8 cellular contexts compared by ENCODE assay signal in genomic region chr6:44126320-44127149, GRCh38. TPM values are rescaled to one million over a fixed set of nuclear protein-coding genes. Genes with fewer than 3 reads are reported as not detected.
DNase-seq lines count a peak whose midpoint lies in the region; ATAC-seq and TF ChIP-seq lines count a peak whose summit lies in the region.

No MANE protein-coding gene starts in this region.

- H3K79me2 ChIP-seq in neural cell (replicated peaks; ENCODE audit: insufficient read depth, low read length) = peaks cover 64% of the 10 kb centered on the region

- peak overlapping the region; percentile 98 for H3K4me3 ChIP-seq in neural cell (ENCODE audit: low read length)
- H3K4me3 ChIP-seq in stomach smooth muscle (ENCODE audit: low read length in 2 of 2) = peak overlapping the region; percentile 63 to 85

- H3K4me1 ChIP-seq in stomach smooth muscle (ENCODE audit: control insufficient read depth, insufficient read depth, low read length) = peaks cover 20% of the 10 kb centered on the region

- H3K4me3 Mint-ChIP-seq in activated T-cell treated with anti-CD3 and anti-CD28 coated beads, Interleukin-2, amount 50 U/mL, for 72 hours = peak overlapping the region; percentile 87 to 90

- H3K9ac ChIP-seq in neural cell (ENCODE audit: low read length) (peak overlapping the region; percentile 71), stomach smooth muscle (ENCODE audit: low read length in 2 of 2) (peak overlapping the region; percentile 77 to 78)

- H3K36me3 Mint-ChIP-seq in activated T-cell treated with anti-CD3 and anti-CD28 coated beads, Interleukin-2, amount 50 U/mL, for 72 hours (ENCODE audit: insufficient read depth in 2 of 2) = peaks cover 6 to 8% of the 10 kb centered on the region in 2 donors

- DNase-seq in NOMO-1 treated with DMSO at 0.1 percent for 48 hours (lab: John Stamatoyannopoulos, UW; ENCODE audit: unreplicated experiment) (peak; percentile 37), NOMO-1 treated with dmso at 0.1 percent for 144 hours (lab: John Stamatoyannopoulos, UW; ENCODE audit: unreplicated experiment) (no peak), OCI-M2 (lab: John Stamatoyannopoulos, UW; ENCODE audit: unreplicated experiment) (peak; percentile 35), fibroblast of peridontal ligament (ENCODE audit: extremely low read depth) (peak; percentile 71)
- peak; percentile 87 to 91 for DNase-seq in activated T-cell treated with anti-CD3 and anti-CD28 coated beads, Interleukin-2, amount 50 U/mL, for 72 hours

- TF ChIP-seq CTCF in neural cell (IDR thresholded peaks at IDR 0.05; ENCODE audit: poor library complexity, severe bottlenecking) = no peak

- no peak for TF ChIP-seq EP300 in neural cell (conservative IDR thresholded peaks at IDR 0.05; ENCODE audit: poor library complexity, severe bottlenecking)

- no peaks in the 10 kb centered on the region for H3K9me3 ChIP-seq in neural cell (ENCODE audit: low read length)
- H3K9me3 ChIP-seq in stomach smooth muscle (ENCODE audit: control insufficient read depth in 2 of 2, low read length in 2 of 2) = no peaks in the 10 kb centered on the region

- H2AFZ ChIP-seq in neural cell (ENCODE audit: low read depth, low read length) = peak overlapping the region; percentile 45

- no peaks in the 10 kb centered on the region for H3K36me3 ChIP-seq in neural cell (ENCODE audit: insufficient read depth, low read length)
- no peaks in the 10 kb centered on the region for H3K36me3 ChIP-seq in stomach smooth muscle (ENCODE audit: control insufficient read depth in 2 of 2, insufficient read depth in 2 of 2, low read length in 2 of 2)

- no peaks in the 10 kb centered on the region for H3K27me3 Mint-ChIP-seq in activated T-cell treated with anti-CD3 and anti-CD28 coated beads, Interleukin-2, amount 50 U/mL, for 72 hours (ENCODE audit: low read depth)

- H3K27ac ChIP-seq in neural cell (ENCODE audit: low read length) (peak overlapping the region; percentile 36), stomach smooth muscle (ENCODE audit: low read length) (peak overlapping the region; percentile 18)

- ATAC-seq in HG02973 (IDR thresholded peaks at IDR 0.05; ENCODE audit: unreplicated experiment) = peak; percentile 37
- peak; percentile 87 for ATAC-seq in activated T-cell treated with anti-CD3 and anti-CD28 coated beads, Interleukin-2, amount 50 U/mL, for 72 hours (replicated peaks in 1 of 2)

- no peaks in the 10 kb centered on the region for H4K20me1 ChIP-seq in neural cell (ENCODE audit: insufficient read depth)

- no peaks in the 10 kb centered on the region for H3F3A ChIP-seq in neural cell (ENCODE audit: insufficient read depth, low read length, poor library complexity, severe bottlenecking)

- no peaks in the 10 kb centered on the region for H3K9me2 ChIP-seq in neural cell (ENCODE audit: insufficient read depth, low read length)

- H3K27me3 ChIP-seq in neural cell (ENCODE audit: insufficient read depth, low read depth, low read length) = no peaks in the 10 kb centered on the region
- no peaks in the 10 kb centered on the region for H3K27me3 ChIP-seq in stomach smooth muscle (ENCODE audit: control insufficient read depth in 1 of 2, insufficient read depth in 2 of 2, low read length in 2 of 2)

- peak overlapping the region; percentile 53 for H3K27ac Mint-ChIP-seq in activated T-cell treated with anti-CD3 and anti-CD28 coated beads, Interleukin-2, amount 50 U/mL, for 72 hours

- no peak for TF ChIP-seq RAD21 in neural cell (conservative IDR thresholded peaks at IDR 0.05)

- peaks cover 59% of the 10 kb centered on the region for H3K4me1 Mint-ChIP-seq in activated T-cell treated with anti-CD3 and anti-CD28 coated beads, Interleukin-2, amount 50 U/mL, for 72 hours (ENCODE audit: low read depth)

- H3K4me2 ChIP-seq in neural cell (ENCODE audit: low read length) = peak overlapping the region; percentile 57

- no peaks in the 10 kb centered on the region for H3K9me3 Mint-ChIP-seq in activated T-cell treated with anti-CD3 and anti-CD28 coated beads, Interleukin-2, amount 50 U/mL, for 72 hours

TF ChIP-seq in neural cell, 6 proteins besides CTCF, POLR2A, EP300 and RAD21:
- TF ChIP-seq REST (IDR thresholded peaks at IDR 0.05; ENCODE audit: borderline replicate concordance) (no peak), MXI1 (conservative IDR thresholded peaks at IDR 0.05; ENCODE audit: poor library complexity, severe bottlenecking) (peak; percentile 12), TAF1 (IDR thresholded peaks at IDR 0.05; ENCODE audit: low read depth) (no peak), POLR2AphosphoS5 (IDR thresholded peaks at IDR 0.05) (no peak)
TF ChIP-seq in neural cell: peak in this region for 1.

RNA-seq across cellular contexts. Expression of gene MRPL14, which starts 0.7 kb away (rescaled TPM):
- total RNA-seq in activated T-cell treated with anti-CD3 and anti-CD28 coated beads, Interleukin-2, amount 50 U/mL, for 72 hours = 10 to 100 TPM; 31.6 to 33.6 TPM
- 66.4 and 70.7 TPM in 2 replicates for polyA plus RNA-seq in neural cell
- polyA minus RNA-seq in neural cell = 36.0 and 37.6 TPM in 2 replicates

RNA-seq across cellular contexts. Expression of gene TMEM63B, which starts 0.8 kb away (rescaled TPM):
- 10 to 100 TPM; 16.3 to 17.9 TPM for total RNA-seq in activated T-cell treated with anti-CD3 and anti-CD28 coated beads, Interleukin-2, amount 50 U/mL, for 72 hours
- polyA plus RNA-seq in neural cell = 49.9 and 67.5 TPM in 2 replicates
- 49.8 and 57.9 TPM in 2 replicates for polyA minus RNA-seq in neural cell

RNA-seq across cellular contexts. Expression of gene CAPN11, which starts 32.1 kb away (rescaled TPM):
- total RNA-seq in activated T-cell treated with anti-CD3 and anti-CD28 coated beads, Interleukin-2, amount 50 U/mL, for 72 hours = under 1 TPM in 1 of 2 donors, not detected in 1; 0.39 TPM
- polyA plus RNA-seq in neural cell = not detected in 2 replicates
- polyA minus RNA-seq in neural cell = not detected in 2 replicates
